In genomic region chr1:84988588-84988987, GRCh38 we compare ENCODE assay signal across 11 cellular contexts. TPM values are rescaled to one million over a fixed set of nuclear protein-coding genes. Genes with fewer than 3 reads are reported as not detected.
A peak's percentile ranks its signal among the peaks of the same experiment; 100 is the strongest.
DNase-seq lines count a peak whose midpoint lies in the region; ATAC-seq lines count a peak whose summit lies in the region.
"Had no signal": no experiment of that assay in that cellular context is flagged by ENCODE, and none has a peak within 500 bp of the region (broad histone marks: within the 10 kb centered on the region; RNA-seq: fewer than 3 reads in every experiment).

No MANE protein-coding gene starts in this region.

- peaks cover 47% of the 10 kb centered on the region for H3K36me3 Mint-ChIP-seq in activated CD8-positive, alpha-beta memory T cell treated with anti-CD3 and anti-CD28 coated beads, Interleukin-2, amount 10 ng/mL, durations not matched to agents 7 days and 5 days
- H3K36me3 Mint-ChIP-seq in stimulated activated effector memory CD8-positive, alpha-beta T cell treated with anti-CD3 and anti-CD28 coated beads, Interleukin-12 subunit alpha, Interleukin-12 subunit beta, amount 100 ng/mL, for 72 hours: peaks cover 57% of the 10 kb centered on the region

- no peaks in the 10 kb centered on the region for H3K9me3 Mint-ChIP-seq in activated CD8-positive, alpha-beta memory T cell treated with anti-CD3 and anti-CD28 coated beads, Interleukin-2, amount 10 ng/mL, durations not matched to agents 7 days and 5 days (ENCODE audit: low read depth)
- no peaks in the 10 kb centered on the region for H3K9me3 Mint-ChIP-seq in stimulated activated effector memory CD8-positive, alpha-beta T cell treated with anti-CD3 and anti-CD28 coated beads, Interleukin-12 subunit alpha, Interleukin-12 subunit beta, amount 100 ng/mL, for 72 hours

- DNase-seq in activated CD8-positive, alpha-beta memory T cell treated with anti-CD3 and anti-CD28 coated beads, Interleukin-2, amount 10 ng/mL, durations not matched to agents 7 days and 5 days: peak; percentile 59
- DNase-seq in activated CD8-positive, alpha-beta memory T cell treated with anti-CD3 and anti-CD28 coated beads, Interleukin-2, amount 50 U/mL, for 48 hours: no peak
- no peak for DNase-seq in stimulated activated effector memory CD8-positive, alpha-beta T cell treated with anti-CD3 and anti-CD28 coated beads, Interleukin-12 subunit alpha, Interleukin-12 subunit beta, amount 100 ng/mL, for 72 hours (ENCODE audit: low spot score in 2 of 2)
- no peak for DNase-seq in islet precursor cell
- DNase-seq in activated gamma-delta T cell treated with Interleukin-2 at 50 U/mL for 16 hours: no peak
- DNase-seq in NK-92 (lab: John Stamatoyannopoulos, UW; ENCODE audit: unreplicated experiment): no peak
- DNase-seq: hippocampal formation, NCI-H2107 had no signal

- H3K27ac Mint-ChIP-seq in activated CD8-positive, alpha-beta memory T cell treated with anti-CD3 and anti-CD28 coated beads, Interleukin-2, amount 10 ng/mL, durations not matched to agents 7 days and 5 days: peak overlapping the region; percentile 92
- H3K27ac Mint-ChIP-seq in stimulated activated effector memory CD8-positive, alpha-beta T cell treated with anti-CD3 and anti-CD28 coated beads, Interleukin-12 subunit alpha, Interleukin-12 subunit beta, amount 100 ng/mL, for 72 hours: peak overlapping the region; percentile 53

- peaks cover 53% of the 10 kb centered on the region for H3K4me1 Mint-ChIP-seq in activated CD8-positive, alpha-beta memory T cell treated with anti-CD3 and anti-CD28 coated beads, Interleukin-2, amount 10 ng/mL, durations not matched to agents 7 days and 5 days
- H3K4me1 Mint-ChIP-seq in stimulated activated effector memory CD8-positive, alpha-beta T cell treated with anti-CD3 and anti-CD28 coated beads, Interleukin-12 subunit alpha, Interleukin-12 subunit beta, amount 100 ng/mL, for 72 hours: peaks cover 46% of the 10 kb centered on the region

- ATAC-seq in activated CD8-positive, alpha-beta memory T cell treated with anti-CD3 and anti-CD28 coated beads, Interleukin-2, amount 10 ng/mL, durations not matched to agents 7 days and 5 days: peak; percentile 74
- ATAC-seq in GM21825 (IDR thresholded peaks at IDR 0.05; ENCODE audit: unreplicated experiment) (peak; percentile 69), HG03520 (IDR thresholded peaks at IDR 0.05; ENCODE audit: unreplicated experiment) (peak; percentile 36)
- ATAC-seq in stimulated activated effector memory CD8-positive, alpha-beta T cell treated with anti-CD3 and anti-CD28 coated beads, Interleukin-12 subunit alpha, Interleukin-12 subunit beta, amount 100 ng/mL, for 72 hours: peak; percentile 90

- CTCF ChIA-PET in activated CD8-positive, alpha-beta memory T cell treated with anti-CD3 and anti-CD28 coated beads, Interleukin-2, amount 10 ng/mL, durations not matched to agents 7 days and 5 days (lab: Charles Lee): interaction anchor here (5.4 kb wide), 1 partner anchor 45 kb away, joined by 25 read pairs; no protein-coding TSS in a partner anchor

- no peaks in the 10 kb centered on the region for H3K27me3 Mint-ChIP-seq in activated CD8-positive, alpha-beta memory T cell treated with anti-CD3 and anti-CD28 coated beads, Interleukin-2, amount 10 ng/mL, durations not matched to agents 7 days and 5 days

- peak overlapping the region; percentile 59 for H3K4me3 Mint-ChIP-seq in activated CD8-positive, alpha-beta memory T cell treated with anti-CD3 and anti-CD28 coated beads, Interleukin-2, amount 10 ng/mL, durations not matched to agents 7 days and 5 days
- H3K4me3 Mint-ChIP-seq in stimulated activated effector memory CD8-positive, alpha-beta T cell treated with anti-CD3 and anti-CD28 coated beads, Interleukin-12 subunit alpha, Interleukin-12 subunit beta, amount 100 ng/mL, for 72 hours: peak overlapping the region; percentile 41

RNA-seq across cellular contexts. Expression of gene MCOLN2, which starts 8.3 kb away (rescaled TPM):
- total RNA-seq in activated CD8-positive, alpha-beta memory T cell treated with anti-CD3 and anti-CD28 coated beads, Interleukin-2, amount 10 ng/mL, durations not matched to agents 7 days and 5 days: 10 to 100 TPM; 51.8 to 60.6 TPM
- total RNA-seq: cardiac muscle cell had no signal

RNA-seq across cellular contexts. Expression of gene MCOLN3, which starts 59.7 kb away (rescaled TPM):
- total RNA-seq in activated CD8-positive, alpha-beta memory T cell treated with anti-CD3 and anti-CD28 coated beads, Interleukin-2, amount 10 ng/mL, durations not matched to agents 7 days and 5 days: 1 to 10 TPM; 1.1 to 2.2 TPM

Comparison
In these comparisons a context has a peak if more than half of its experiments do, and no peak if none do; other contexts are left out.
1. ATAC-seq: peak in every context shown above with its lines; median percentile 90 in stimulated activated effector memory CD8-positive, alpha-beta T cell treated with anti-CD3 and anti-CD28 coated beads, Interleukin-12 subunit alpha, Interleukin-12 subunit beta, amount 100 ng/mL, for 72 hours; 74 in activated CD8-positive, alpha-beta memory T cell treated with anti-CD3 and anti-CD28 coated beads, Interleukin-2, amount 10 ng/mL, durations not matched to agents 7 days and 5 days; 69 in GM21825; 36 in HG03520.